ENCODE assay signal across 20 cellular contexts in genomic region chr7:128203047-128203491, GRCh38. TPM values are rescaled to one million over a fixed set of nuclear protein-coding genes. Genes with fewer than 3 reads are reported as not detected.
"Had no signal": no experiment of that assay in that cellular context is flagged by ENCODE, and none has a peak within 500 bp of the region (broad histone marks: within the 10 kb centered on the region; RNA-seq: fewer than 3 reads in every experiment).

No MANE protein-coding gene starts in this region.

- H3K79me2 ChIP-seq: parathyroid adenoma had no signal

- H3K4me2 ChIP-seq: smooth muscle cell had no signal

- H3K27ac ChIP-seq: neutrophil, parathyroid adenoma, sigmoid colon, thoracic aorta, upper lobe of left lung had no signal

- H3K9me3 ChIP-seq: neutrophil, sigmoid colon, thoracic aorta, upper lobe of left lung had no signal

- H3K36me3 ChIP-seq: neutrophil, sigmoid colon, thoracic aorta, upper lobe of left lung had no signal

- H2AFZ ChIP-seq: parathyroid adenoma had no signal

- ATAC-seq: activated T-cell treated with anti-CD3 and anti-CD28 coated beads, Interleukin-2, amount 50 U/mL, for 4 hours had no signal

- H3K4me1 ChIP-seq: parathyroid adenoma had no signal

- DNase-seq: activated naive CD4-positive, alpha-beta T cell; activated T-cell treated with anti-CD3 and anti-CD28 coated beads, Interleukin-2, amount 50 U/mL, for 4 hours; cerebellar nuclear complex; sigmoid colon; stimulated activated CD4-positive, alpha-beta T cell treated with anti-CD3 and anti-CD28 coated beads, Interleukin-4, amount 100 ng/mL, for 1 hour; stimulated activated naive CD4-positive, alpha-beta T cell; T-helper 9 cell; upper lobe of left lung had no signal

- FAIRE-seq: bronchial epithelial cell had no signal

- H3K4me3 ChIP-seq: sigmoid colon, smooth muscle cell, thoracic aorta, upper lobe of left lung had no signal

- H3K9ac ChIP-seq: parathyroid adenoma had no signal

RNA-seq across cellular contexts. Expression of gene LEP, which starts 38.0 kb away (rescaled TPM):
- total RNA-seq: activated T-cell treated with anti-CD3 and anti-CD28 coated beads, Interleukin-2, amount 50 U/mL, for 4 hours; activated T-helper 2 cell treated with anti-CD3 and anti-CD28 coated beads, Interferon-gamma antibody, Interleukin-2, Interleukin-4, amounts not matched to agents 10 μg/mL and 5 μg/mL and 100 μg/mL, durations not matched to agents 14 hours and 24 hours and 36 hours; epithelial cell of proximal tubule; kidney epithelial cell; liver; mononuclear cell; myocyte; smooth muscle cell; T-helper 1 cell treated with Interleukin-12 subunit alpha and Interleukin-12 subunit beta and Interleukin-4 antibody, amounts not matched to agents 30 ng/mL and 1 ng/mL, for 36 hours; thoracic aorta; upper lobe of left lung had no signal
- polyA plus RNA-seq: smooth muscle cell had no signal
